In genomic region chr22:41238570-41239442, GRCh38 we compare ENCODE assay signal across 11 cellular contexts. TPM values are rescaled to one million over a fixed set of nuclear protein-coding genes. Genes with fewer than 3 reads are reported as not detected.
DNase-seq lines count a peak whose midpoint lies in the region; ATAC-seq and TF ChIP-seq lines count a peak whose summit lies in the region.
"Had no signal": no experiment of that assay in that cellular context is flagged by ENCODE, and none has a peak within 500 bp of the region (broad histone marks: within the 10 kb centered on the region; RNA-seq: fewer than 3 reads in every experiment).

No MANE protein-coding gene starts in this region.

- H4K20me1 ChIP-seq in PC-3 (ENCODE audit: low read length) = no peaks in the 10 kb centered on the region

- no peak overlapping the region for H3K27ac ChIP-seq in CD8-positive, alpha-beta memory T cell (ENCODE audit: low read depth, low read length)
- H3K27ac ChIP-seq in PC-3 (ENCODE audit: low read length) = no peak overlapping the region
- H3K27ac ChIP-seq in epithelial cell of prostate = peak overlapping the region; percentile 47
- no peak overlapping the region for H3K27ac ChIP-seq in SJCRH30
- H3K27ac ChIP-seq: brain microvascular endothelial cell, WERI-Rb-1 had no signal

- intact Hi-C loops in PC-3 (cut with micrococcal nuclease) = no loop called here

- H3K9ac ChIP-seq in PC-3 (ENCODE audit: low read length) = no peak overlapping the region

- TF ChIP-seq CTCF in PC-3 (conservative IDR thresholded peaks at IDR 0.05; ENCODE audit: low read depth, low read length) = no peak
- TF ChIP-seq CTCF in progenitor cell of endocrine pancreas (IDR thresholded peaks at IDR 0.05; ENCODE audit: unreplicated experiment) = no peak

- H3K9me3 Mint-ChIP-seq in CD8-positive, alpha-beta memory T cell = no peaks in the 10 kb centered on the region
- H3K9me3 Mint-ChIP-seq in progenitor cell of endocrine pancreas (ENCODE audit: low read depth) = no peaks in the 10 kb centered on the region

- no peaks in the 10 kb centered on the region for H3K79me2 ChIP-seq in PC-3 (ENCODE audit: low read length)

- H3K9me3 ChIP-seq in CD8-positive, alpha-beta memory T cell (ENCODE audit: low read length) = no peaks in the 10 kb centered on the region
- H3K9me3 ChIP-seq in PC-3 (ENCODE audit: low read length) = no peaks in the 10 kb centered on the region
- no peaks in the 10 kb centered on the region for H3K9me3 ChIP-seq in SJCRH30 (replicated peaks)
- H3K9me3 ChIP-seq: Peyer's patch had no signal

- H3K36me3 ChIP-seq in CD8-positive, alpha-beta memory T cell (ENCODE audit: insufficient read depth, low read length) = no peaks in the 10 kb centered on the region
- H3K36me3 ChIP-seq in PC-3 (ENCODE audit: low read depth, low read length) (no peaks in the 10 kb centered on the region), SJCRH30 (no peaks in the 10 kb centered on the region)
- H3K36me3 ChIP-seq: brain microvascular endothelial cell, Peyer's patch, WERI-Rb-1 had no signal

- no peaks in the 10 kb centered on the region for H3K9me2 ChIP-seq in PC-3 (replicated peaks; ENCODE audit: low read length)

- CTCF ChIA-PET in CD8-positive, alpha-beta memory T cell (lab: Charles Lee) = interaction anchor here (1.5 to 3.8 kb wide), 6 partner anchors 8 to 340 kb away, joined by 6 to 66 read pairs (median 10); no protein-coding TSS in a partner anchor
- CTCF ChIA-PET in PC-3 (lab: Charles Lee) = interaction anchor here (0.6 to 1.4 kb wide), 2 partner anchors 41 to 142 kb away, joined by 9 to 17 read pairs; partner anchors contain the start of gene TEF

- BruUV-seq in PC-3 (replicated peaks; lab: Mats Ljungman, UMichigan) = no TSS peak

- no peaks in the 10 kb centered on the region for H3F3A ChIP-seq in PC-3 (ENCODE audit: low read length, unreplicated experiment)

- DNase-seq in CD8-positive, alpha-beta memory T cell = no peak
- DNase-seq in PC-3 (no peak), epithelial cell of prostate (ENCODE audit: low read depth, low spot score) (no peak), progenitor cell of endocrine pancreas (ENCODE audit: low spot score, unreplicated experiment) (no peak), ACHN (no peak), SJCRH30 (no peak)
- DNase-seq: brain microvascular endothelial cell, Peyer's patch, WERI-Rb-1 had no signal

- no peaks in the 10 kb centered on the region for H3K27me3 Mint-ChIP-seq in CD8-positive, alpha-beta memory T cell
- H3K27me3 Mint-ChIP-seq in progenitor cell of endocrine pancreas = peaks cover 3% of the 10 kb centered on the region

- 0 out of 2 replicates have a peak overlapping the region, but pooled peaks have one; percentile 50 for H2AFZ ChIP-seq in PC-3 (ENCODE audit: low read length)

- H3K4me1 Mint-ChIP-seq in CD8-positive, alpha-beta memory T cell = peaks cover 3 to 15% (median 4%) of the 10 kb centered on the region in 3 donors
- H3K4me1 Mint-ChIP-seq in progenitor cell of endocrine pancreas (ENCODE audit: low read depth) = peaks cover 2% of the 10 kb centered on the region

- H3K4me2 ChIP-seq in PC-3 (ENCODE audit: low read length) = no peak overlapping the region

- POLR2A ChIA-PET in CD8-positive, alpha-beta memory T cell (lab: Charles Lee) = interaction anchor here (1.2 to 1.6 kb wide), 2 partner anchors 48 to 145 kb away, joined by 4 to 5 read pairs; partner anchors contain the start of gene RANGAP1
- POLR2A ChIA-PET in PC-3 (lab: Charles Lee; ENCODE audit: unreplicated experiment) = no interaction called here

- in situ Hi-C loops in ACHN (cut with HindIII; ENCODE audit: low pct_ligation_motif_present, low pct_unique_long_range_greater_than_20kb, low sequenced_read_pairs) = no loop called here

- peak overlapping the region in 5 of 8 donors; percentile 50 to 86 (median 77) for H3K27ac Mint-ChIP-seq in CD8-positive, alpha-beta memory T cell
- peak overlapping the region; percentile 70 for H3K27ac Mint-ChIP-seq in progenitor cell of endocrine pancreas

- peaks cover 0 to under 1% (median 0%) of the 10 kb centered on the region in 3 donors for H3K36me3 Mint-ChIP-seq in CD8-positive, alpha-beta memory T cell
- H3K36me3 Mint-ChIP-seq in progenitor cell of endocrine pancreas (ENCODE audit: insufficient read depth) = no peaks in the 10 kb centered on the region

- no peak overlapping the region for H3K4me3 ChIP-seq in CD8-positive, alpha-beta memory T cell (ENCODE audit: low read length)
- H3K4me3 ChIP-seq in PC-3 (ENCODE audit: low read length) (no peak overlapping the region), SJCRH30 (no peak overlapping the region)

- no peak for ATAC-seq in PC-3
- ATAC-seq in GM19328 (IDR thresholded peaks at IDR 0.05; ENCODE audit: unreplicated experiment) = no peak
- no peak for ATAC-seq in GM18873 (IDR thresholded peaks at IDR 0.05; ENCODE audit: low FRiP score, unreplicated experiment)

- peaks cover 9% of the 10 kb centered on the region for H3K4me1 ChIP-seq in CD8-positive, alpha-beta memory T cell (ENCODE audit: insufficient read depth, low read length)
- H3K4me1 ChIP-seq in PC-3 (ENCODE audit: insufficient read depth, low read length) (0 out of 2 replicates have a peak, but pooled peaks cover 3% of the 10 kb centered on the region), SJCRH30 (no peaks in the 10 kb centered on the region; the same call in 1 of the 2 replicates)

- peak overlapping the region in 6 of 7 donors; percentile 14 to 92 (median 72) for H3K4me3 Mint-ChIP-seq in CD8-positive, alpha-beta memory T cell
- peak overlapping the region; percentile 60 for H3K4me3 Mint-ChIP-seq in progenitor cell of endocrine pancreas (ENCODE audit: low read depth)

- no peaks in the 10 kb centered on the region for H3K27me3 ChIP-seq in CD8-positive, alpha-beta memory T cell (ENCODE audit: insufficient read depth, low read length, poor library complexity, severe bottlenecking)
- H3K27me3 ChIP-seq in PC-3 (ENCODE audit: low read length) (no peaks in the 10 kb centered on the region), SJCRH30 (no peaks in the 10 kb centered on the region)
- H3K27me3 ChIP-seq: brain microvascular endothelial cell, Peyer's patch had no signal

RNA-seq across cellular contexts. Expression of gene CHADL, which starts 1.9 kb away (rescaled TPM):
- total RNA-seq in CD8-positive, alpha-beta memory T cell = under 1 TPM; 0.16 to 0.20 TPM
- polyA plus RNA-seq in CD8-positive, alpha-beta memory T cell = 0.70 TPM
- total RNA-seq in PC-3 (2014; rRNA removed) (0.63 and 1.2 TPM in 2 replicates), progenitor cell of endocrine pancreas (3.1 TPM in 2 replicates)
- 1.9 and 2.9 TPM in 2 replicates for total RNA-seq in SJCRH30 (2014; rRNA removed; shearing (Covaris generic))

RNA-seq across cellular contexts. Expression of gene L3MBTL2, which starts 33.7 kb away (rescaled TPM):
- total RNA-seq in CD8-positive, alpha-beta memory T cell = 10 to 100 TPM; 54.4 to 55.9 TPM
- 34.2 TPM for polyA plus RNA-seq in CD8-positive, alpha-beta memory T cell
- 22.7 and 33.8 TPM in 2 replicates for total RNA-seq in PC-3 (2014; rRNA removed)
- 28.8 and 30.3 TPM in 2 replicates for total RNA-seq in progenitor cell of endocrine pancreas
- total RNA-seq in SJCRH30 (2014; rRNA removed; shearing (Covaris generic)) = 21.6 and 22.5 TPM in 2 replicates

RNA-seq across cellular contexts. Expression of gene RANGAP1, which starts 47.2 kb away (rescaled TPM):
- total RNA-seq in CD8-positive, alpha-beta memory T cell = 100 to 1,000 TPM; 170 to 182 TPM
- polyA plus RNA-seq in CD8-positive, alpha-beta memory T cell = 26.9 TPM
- total RNA-seq in PC-3 (2014; rRNA removed) (99.0 and 128 TPM in 2 replicates), progenitor cell of endocrine pancreas (76.3 and 78.0 TPM in 2 replicates)
- 55.4 and 56.5 TPM in 2 replicates for total RNA-seq in SJCRH30 (2014; rRNA removed; shearing (Covaris generic))
